ENCODE assay signal across 9 cellular contexts in genomic region chr21:44618909-44619308, GRCh38. TPM values are rescaled to one million over a fixed set of nuclear protein-coding genes. Genes with fewer than 3 reads are reported as not detected.
DNase-seq lines count a peak whose midpoint lies in the region; ATAC-seq and TF ChIP-seq lines count a peak whose summit lies in the region.
"Had no signal": no experiment of that assay in that cellular context is flagged by ENCODE, and none has a peak within 500 bp of the region (broad histone marks: within the 10 kb centered on the region; RNA-seq: fewer than 3 reads in every experiment).

No MANE protein-coding gene starts in this region.

- H3K4me1 ChIP-seq in neutrophil (ENCODE audit: control insufficient read depth in 1 of 2, insufficient read depth in 1 of 2, low read depth in 1 of 2, low read length in 1 of 2), result peaks cover 30 to 44% of the 10 kb centered on the region in 2 experiments
- H3K4me1 ChIP-seq in testis, result no peaks in the 10 kb centered on the region

- H3K27me3 Mint-ChIP-seq in stimulated activated naive CD8-positive, alpha-beta T cell treated with anti-CD3 and anti-CD28 coated beads, Interleukin-15, amount 100 ng/mL, for 72 hours, result no peaks in the 10 kb centered on the region

- peak overlapping the region; percentile 56 to 63 for H3K4me3 Mint-ChIP-seq in stimulated activated naive CD8-positive, alpha-beta T cell treated with anti-CD3 and anti-CD28 coated beads, Interleukin-15, amount 100 ng/mL, for 72 hours

- intact Hi-C loops in testis (cut with DNase I; ENCODE audit: low total_unique reads), result no loop called here

- H3K9me3 ChIP-seq in neutrophil, result no peaks in the 10 kb centered on the region
- H3K9me3 ChIP-seq in testis, result no peaks in the 10 kb centered on the region

- DNase-seq in activated gamma-delta T cell treated with Interleukin-2 at 50 U/mL for 16 hours (peak; percentile 67), activated gamma-delta T cell (lab: John Stamatoyannopoulos, UW) (no peak), omental fat pad (ENCODE audit: low spot score) (no peak), testis (no peak)
- peak; percentile 86 for DNase-seq in activated effector memory CD4-positive, alpha-beta T cell treated with anti-CD3 and anti-CD28 coated beads, Interleukin-2, amount 50 U/mL, for 16 hours
- peak; percentile 24 to 56 for DNase-seq in stimulated activated naive CD8-positive, alpha-beta T cell treated with anti-CD3 and anti-CD28 coated beads, Interleukin-15, amount 100 ng/mL, for 72 hours

- H3K9me3 Mint-ChIP-seq in stimulated activated naive CD8-positive, alpha-beta T cell treated with anti-CD3 and anti-CD28 coated beads, Interleukin-15, amount 100 ng/mL, for 72 hours, result peaks cover 38 to 57% of the 10 kb centered on the region in 2 donors

- ATAC-seq in stimulated activated naive CD8-positive, alpha-beta T cell treated with anti-CD3 and anti-CD28 coated beads, Interleukin-15, amount 100 ng/mL, for 72 hours, result peak; percentile 94
- no peak for ATAC-seq in omental fat pad (ENCODE audit: low FRiP score)
- ATAC-seq in GM19467 (IDR thresholded peaks at IDR 0.05; ENCODE audit: unreplicated experiment), result no peak

- peak overlapping the region; percentile 5 to 32 for H3K4me3 ChIP-seq in neutrophil (ENCODE audit: low read depth in 1 of 2, low read length in 1 of 2)
- no peak overlapping the region for H3K4me3 ChIP-seq in testis

- 80 to 82% methylated on average over 3 of the region's 3 CpGs for WGBS in testis, 2 donors

- H3K27ac ChIP-seq in neutrophil (peak overlapping the region; percentile 88), testis (no peak overlapping the region)

- H3K27me3 ChIP-seq in neutrophil (no peaks in the 10 kb centered on the region), testis (no peaks in the 10 kb centered on the region)

- H3K27ac Mint-ChIP-seq in stimulated activated naive CD8-positive, alpha-beta T cell treated with anti-CD3 and anti-CD28 coated beads, Interleukin-15, amount 100 ng/mL, for 72 hours, result peak overlapping the region; percentile 71 to 95

- TF ChIP-seq CTCF in neutrophil (IDR thresholded peaks at IDR 0.05) (no peak), omental fat pad (IDR thresholded peaks at IDR 0.05) (no peak), testis (IDR thresholded peaks at IDR 0.05) (no peak)

- H3K4me1 Mint-ChIP-seq in stimulated activated naive CD8-positive, alpha-beta T cell treated with anti-CD3 and anti-CD28 coated beads, Interleukin-15, amount 100 ng/mL, for 72 hours, result peaks cover 39% of the 10 kb centered on the region

- H3K36me3 ChIP-seq in neutrophil (no peaks in the 10 kb centered on the region), testis (ENCODE audit: low read depth, missing control alignments) (no peaks in the 10 kb centered on the region)

- TF ChIP-seq POLR2A in testis (IDR thresholded peaks at IDR 0.05), result no peak

RNA-seq across cellular contexts. Expression of gene KRTAP10-8, which starts 7.0 kb away (rescaled TPM):
- total RNA-seq in omental fat pad (not detected), testis (not detected)
- not detected for polyA plus RNA-seq in testis (ENCODE audit: insufficient read depth, low read depth, low replicate concordance)
- total RNA-seq: pulmonary artery endothelial cell had no signal

RNA-seq across cellular contexts. Expression of gene KRTAP10-9, which starts 8.0 kb away (rescaled TPM):
- not detected for total RNA-seq in omental fat pad
- total RNA-seq in testis, result not detected
- polyA plus RNA-seq in testis (ENCODE audit: insufficient read depth, low read depth, low replicate concordance), result not detected
- total RNA-seq: pulmonary artery endothelial cell had no signal

RNA-seq across cellular contexts. Expression of gene KRTAP10-10, which starts 18.2 kb away (rescaled TPM):
- not detected for total RNA-seq in omental fat pad
- total RNA-seq in testis, result not detected
- polyA plus RNA-seq in testis (ENCODE audit: insufficient read depth, low read depth, low replicate concordance), result not detected
- total RNA-seq: pulmonary artery endothelial cell had no signal

RNA-seq across cellular contexts. Expression of gene KRTAP10-7, which starts 18.5 kb away (rescaled TPM):
- total RNA-seq in omental fat pad, result not detected
- total RNA-seq in testis, result under 1 TPM in 1 of 2 donors, not detected in 1; 0.31 TPM
- not detected for polyA plus RNA-seq in testis (ENCODE audit: insufficient read depth, low read depth, low replicate concordance)
- total RNA-seq: pulmonary artery endothelial cell had no signal

RNA-seq across cellular contexts. Expression of gene KRTAP10-6, which starts 26.6 kb away (rescaled TPM):
- total RNA-seq in omental fat pad, result not detected
- total RNA-seq in testis, result not detected
- not detected for polyA plus RNA-seq in testis (ENCODE audit: insufficient read depth, low read depth, low replicate concordance)
- total RNA-seq: pulmonary artery endothelial cell had no signal

Comparison
In these comparisons a context has a peak if more than half of its experiments do, and no peak if none do; other contexts are left out.
1. DNase-seq: peak in activated gamma-delta T cell treated with Interleukin-2 at 50 U/mL for 16 hours (single experiment), activated effector memory CD4-positive, alpha-beta T cell treated with anti-CD3 and anti-CD28 coated beads, Interleukin-2, amount 50 U/mL, for 16 hours (single experiment) and stimulated activated naive CD8-positive, alpha-beta T cell treated with anti-CD3 and anti-CD28 coated beads, Interleukin-15, amount 100 ng/mL, for 72 hours (2 of 2); none in activated gamma-delta T cell (single experiment), omental fat pad (single experiment) and testis (single experiment).
2. H3K4me3 ChIP-seq: peak in neutrophil (2 of 2); none in testis (0 of 2).